1 cellular context compared by ENCODE assay signal in the genomic region with DNA sequence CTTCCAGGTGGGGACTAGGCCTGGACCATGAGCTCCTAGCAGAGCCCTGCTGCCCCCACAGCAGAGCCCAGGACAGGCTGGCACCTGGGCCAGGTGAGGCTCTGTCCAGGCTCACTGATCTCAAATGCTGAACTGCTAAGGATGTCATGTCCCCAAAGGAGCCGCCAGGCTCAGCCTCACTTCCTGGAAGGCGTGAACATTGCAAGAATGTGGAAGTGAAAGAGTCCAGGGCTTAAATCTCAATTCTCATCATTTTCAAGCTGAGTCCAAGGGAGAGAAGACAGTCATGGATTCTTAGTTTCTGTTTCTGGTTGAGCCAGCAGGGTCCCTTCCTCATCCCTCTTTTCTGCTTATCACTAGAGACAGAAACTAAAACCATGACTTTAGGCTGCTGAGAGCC.
A peak's percentile ranks its signal among the peaks of the same experiment; 100 is the strongest.
TF ChIP-seq lines count a peak whose summit lies in the region.

No MANE protein-coding gene starts in this region.

TF ChIP-seq in K562, 482 proteins besides CTCF, POLR2A, EP300 and RAD21:
- TF ChIP-seq SPI1 (IDR thresholded peaks at IDR 0.05; ENCODE audit: borderline replicate concordance, low read depth, low read length), result peak; percentile 39; the same call in 1 of the 2 replicates
- no peak for TF ChIP-seq ZNF408 (CRISPR knock-in tag; IDR thresholded peaks at IDR 0.05; ENCODE audit: low read depth)
TF ChIP-seq in K562: peak in this region for 1.
